In the genomic region with DNA sequence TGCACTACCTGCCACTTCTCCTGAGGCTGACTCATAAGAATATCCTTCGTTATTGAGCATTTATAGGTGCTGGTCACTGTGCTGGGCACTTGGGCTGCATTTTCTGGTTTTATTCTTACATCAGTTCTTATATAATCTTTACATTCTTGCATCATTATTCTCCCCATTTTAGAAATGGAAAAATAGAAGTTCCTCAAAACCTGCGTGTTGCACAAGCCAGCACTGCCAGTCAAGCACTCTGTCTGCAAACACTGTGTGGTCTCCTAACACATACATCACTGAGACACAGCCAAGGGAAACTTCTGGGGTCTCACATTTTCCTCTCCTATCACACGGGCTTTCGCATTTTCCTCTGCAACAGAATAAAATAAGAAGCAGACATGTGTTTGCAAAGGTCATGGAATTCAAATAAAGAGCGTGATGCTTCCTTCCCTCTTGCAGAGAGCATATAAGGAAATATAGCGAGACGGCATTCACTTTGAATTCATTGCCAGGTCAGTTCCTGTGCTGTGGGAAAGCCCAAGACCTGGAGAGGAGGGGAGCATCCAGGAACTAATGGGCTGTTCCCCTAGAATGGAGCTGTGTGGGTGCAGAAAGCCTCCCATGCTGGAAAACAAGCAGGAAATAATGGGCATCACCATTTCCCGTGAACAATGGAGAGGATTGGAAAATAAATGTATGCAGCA, we compare ENCODE assay signal across 26 cellular contexts.
"Had no signal": no experiment of that assay in that cellular context is flagged by ENCODE, and none has a peak within 500 bp of the region (broad histone marks: within the 10 kb centered on the region; RNA-seq: fewer than 3 reads in every experiment).

No MANE protein-coding gene starts in this region.

- H3K9me3 ChIP-seq: breast epithelium, lower lobe of right lung, right atrium auricular region, thyroid gland, upper lobe of left lung had no signal

- ATAC-seq: activated naive CD8-positive, alpha-beta T cell treated with anti-CD3 and anti-CD28 coated beads, Interleukin-2, amount 50 U/mL, for 24 hours; esophagus mucosa; left lobe of liver; lower lobe of right lung; natural killer cell; stimulated activated naive B cell treated with anti-CD40 and anti-IgM and Interleukin-4, amounts not matched to agents 10 μg/mL and 1 μg/mL and 100 μg/mL, for 72 hours had no signal

- H3K27me3 ChIP-seq: right atrium auricular region, thyroid gland, upper lobe of left lung had no signal

- H3K4me1 ChIP-seq: breast epithelium, lower lobe of right lung, right atrium auricular region, stomach, thyroid gland, upper lobe of left lung had no signal

- H3K36me3 ChIP-seq: breast epithelium, lower lobe of right lung, right atrium auricular region, stomach, thyroid gland, upper lobe of left lung had no signal

- H3K4me3 ChIP-seq: breast epithelium, lower lobe of right lung, right atrium auricular region, stomach, thyroid gland, upper lobe of left lung had no signal

- DNase-seq: activated CD4-positive, alpha-beta T cell treated with anti-CD3 and anti-CD28 coated beads for 48 hours; activated CD4-positive, alpha-beta T cell treated with anti-CD3 and anti-CD28 coated beads, Interleukin-2, amount 50 U/mL, for 48 hours; activated CD8-positive, alpha-beta memory T cell treated with anti-CD3 and anti-CD28 coated beads for 24 hours; activated gamma-delta T cell; activated naive CD4-positive, alpha-beta T cell treated with anti-CD3 and anti-CD28 coated beads, Interleukin-2, amount 10 ng/mL, durations not matched to agents 7 days and 5 days; activated naive CD8-positive, alpha-beta T cell treated with anti-CD3 and anti-CD28 coated beads, Interleukin-2, amount 50 U/mL, for 24 hours; activated T-cell treated with anti-CD3 and anti-CD28 coated beads, Interleukin-2, amount 50 U/mL, for 1 hour; amygdala; endodermal cell; foreskin fibroblast; head of caudate nucleus; hypothalamus; lower lobe of right lung; mesenchymal stem cell; natural killer cell; stimulated activated CD4-positive, alpha-beta T cell treated with anti-CD3 and anti-CD28 coated beads, Interleukin-15, amount 100 ng/mL, for 24 hours; stimulated activated CD4-positive, alpha-beta T cell treated with anti-CD3 and anti-CD28 coated beads, Interleukin-2, amount 100 ng/mL, for 24 hours; stimulated activated naive B cell treated with anti-CD40 and anti-IgM and Interleukin-4, amounts not matched to agents 10 μg/mL and 1 μg/mL and 100 μg/mL, for 72 hours; stomach; thyroid gland; upper lobe of left lung had no signal

- H3K27ac ChIP-seq: breast epithelium, lower lobe of right lung, right atrium auricular region, stomach, thyroid gland, upper lobe of left lung, VCaP had no signal
